Comparison of ENCODE assay signal across 19 cellular contexts in genomic region chr9:13487498-13487897, GRCh38.
DNase-seq lines count a peak whose midpoint lies in the region; ATAC-seq and TF ChIP-seq lines count a peak whose summit lies in the region.
"Had no signal": no experiment of that assay in that cellular context is flagged by ENCODE, and none has a peak within 500 bp of the region (broad histone marks: within the 10 kb centered on the region; RNA-seq: fewer than 3 reads in every experiment).

No MANE protein-coding gene starts in this region.

- H3K4me2 ChIP-seq in SK-N-SH = no peak overlapping the region
- H3K4me2 ChIP-seq in mammary epithelial cell (ENCODE audit: insufficient read depth, low read depth, low read length) = peak overlapping the region; percentile 56
- H3K4me2 ChIP-seq: BLaER1 treated with 17β-estradiol and CSF1 and Interleukin-3, amounts not matched to agents 10 nM and 100 nM; GM23338 had no signal

- H3K4me3 ChIP-seq in SK-N-SH (ENCODE audit: low read depth in 2 of 2, low read length in 1 of 2) (no peak overlapping the region), mammary epithelial cell (replicated peaks in 1 of 3; ENCODE audit: insufficient read depth in 1 of 3, low read depth in 2 of 3, low read length in 3 of 3) (no peak overlapping the region), thyroid gland (replicated peaks in 1 of 3) (no peak overlapping the region), vagina (no peak overlapping the region)
- H3K4me3 ChIP-seq: BLaER1 treated with 17β-estradiol and CSF1 and Interleukin-3, amounts not matched to agents 10 nM and 100 nM; GM23338 had no signal

- H3K27ac Mint-ChIP-seq in T-helper 17 cell = no peak overlapping the region
- H3K27ac Mint-ChIP-seq: CD4-positive, alpha-beta memory T cell; GM23338; H9 had no signal

- no peak overlapping the region for H3K27ac ChIP-seq in SK-N-SH (ENCODE audit: low read depth in 2 of 2, low read length in 1 of 2)
- no peak overlapping the region for H3K27ac ChIP-seq in mammary epithelial cell (ENCODE audit: insufficient read depth, low read depth, low read length)
- peak overlapping the region in 2 of 3 donors; percentile 8 to 29 for H3K27ac ChIP-seq in thyroid gland
- H3K27ac ChIP-seq in vagina = no peak overlapping the region
- H3K27ac ChIP-seq: 22Rv1; BLaER1 treated with 17β-estradiol and CSF1 and Interleukin-3, amounts not matched to agents 10 nM and 100 nM had no signal

- ATAC-seq in SK-N-SH treated with all-trans-retinoic acid at 6 μM for 48 hours (peak; percentile 52), T-helper 17 cell (no peak)
- ATAC-seq: GM23338, HCT116 had no signal

- TF ChIP-seq CTCF in SK-N-SH (IDR thresholded peaks at IDR 0.05) (no peak), mammary epithelial cell (conservative IDR thresholded peaks at IDR 0.05 in 1 of 2, IDR thresholded peaks at IDR 0.05 in 1 of 2; ENCODE audit: extremely low read depth in 1 of 2, insufficient read depth in 1 of 2, low read depth in 1 of 2, low read length in 2 of 2) (no peak), thyroid gland (IDR thresholded peaks at IDR 0.05) (no peak), vagina (IDR thresholded peaks at IDR 0.05) (no peak)

- no peaks in the 10 kb centered on the region for H3K9me3 ChIP-seq in SK-N-SH
- no peaks in the 10 kb centered on the region for H3K9me3 ChIP-seq in mammary epithelial cell (replicated peaks; ENCODE audit: insufficient read depth, low read length)
- no peaks in the 10 kb centered on the region for H3K9me3 ChIP-seq in thyroid gland
- H3K9me3 ChIP-seq in T-helper 17 cell (ENCODE audit: control insufficient read depth, low read length, poor library complexity, severe bottlenecking) = no peaks in the 10 kb centered on the region
- no peaks in the 10 kb centered on the region for H3K9me3 ChIP-seq in vagina
- H3K9me3 ChIP-seq: BE2C; BLaER1 treated with 17β-estradiol and CSF1 and Interleukin-3, amounts not matched to agents 10 nM and 100 nM had no signal

- no peaks in the 10 kb centered on the region for H3F3A ChIP-seq in SK-N-SH (replicated peaks; ENCODE audit: insufficient read depth)

- dilution Hi-C loops in mammary epithelial cell (cut with HindIII; ENCODE audit: low sequenced_read_pairs) = no loop called here

- H2AFZ ChIP-seq in SK-N-SH (ENCODE audit: low read depth) (no peak overlapping the region), mammary epithelial cell (ENCODE audit: low read depth, low read length) (peak overlapping the region; percentile 46)
- H2AFZ ChIP-seq: GM23338 had no signal

- no peak for TF ChIP-seq EP300 in SK-N-SH (IDR thresholded peaks at IDR 0.05; ENCODE audit: borderline replicate concordance in 1 of 2, low read depth in 1 of 2, low read length in 1 of 2)

- CTCF ChIA-PET in SK-N-SH (lab: Yijun Ruan, JAX) = no interaction called here
- CTCF ChIA-PET in mammary epithelial cell (lab: Charles Lee; ENCODE audit: low non-redundant PET) = no interaction called here

- H3K9me2 ChIP-seq in SK-N-SH = no peaks in the 10 kb centered on the region

- DNase-seq in SK-N-SH = no peak
- no peak for DNase-seq in mammary epithelial cell
- DNase-seq in thyroid gland = no peak
- DNase-seq in T-helper 17 cell = no peak
- DNase-seq in vagina (ENCODE audit: extremely low spot score in 2 of 2) = no peak
- DNase-seq: ACHN; AML-193; BE2C; Calu3; CD4-positive, alpha-beta memory T cell; COR-L47; DMS53; GF-D8; H9 had no signal

- H3K27me3 ChIP-seq in SK-N-SH (ENCODE audit: insufficient read depth) (no peaks in the 10 kb centered on the region), mammary epithelial cell (ENCODE audit: insufficient read depth, low read length) (no peaks in the 10 kb centered on the region), thyroid gland (no peaks in the 10 kb centered on the region), vagina (no peaks in the 10 kb centered on the region)
- H3K27me3 ChIP-seq: BE2C; BLaER1 treated with 17β-estradiol and CSF1 and Interleukin-3, amounts not matched to agents 10 nM and 100 nM had no signal

- TF ChIP-seq POLR2A in thyroid gland (IDR thresholded peaks at IDR 0.05) (no peak), vagina (IDR thresholded peaks at IDR 0.05) (no peak)

- in situ Hi-C loops in mammary epithelial cell (cut with MboI; ENCODE audit: low sequenced_read_pairs in 2 of 2) = no loop called here

- BruUV-seq in mammary epithelial cell (replicated peaks; lab: Mats Ljungman, UMichigan) = no TSS peak

- H3K36me3 ChIP-seq in SK-N-SH (replicated peaks in 1 of 2; ENCODE audit: control insufficient read depth in 1 of 2, insufficient read depth in 2 of 2, low read length in 1 of 2) (no peaks in the 10 kb centered on the region), mammary epithelial cell (ENCODE audit: insufficient read depth, low read length) (no peaks in the 10 kb centered on the region), thyroid gland (no peaks in the 10 kb centered on the region), vagina (no peaks in the 10 kb centered on the region)
- H3K36me3 ChIP-seq: BE2C; BLaER1 treated with 17β-estradiol and CSF1 and Interleukin-3, amounts not matched to agents 10 nM and 100 nM had no signal

- TF ChIP-seq RAD21 in SK-N-SH (IDR thresholded peaks at IDR 0.05; ENCODE audit: low read length) = no peak

- POLR2A ChIA-PET in SK-N-SH (lab: Yijun Ruan, JAX) = no interaction called here

- no peaks in the 10 kb centered on the region for H3K79me2 ChIP-seq in SK-N-SH (ENCODE audit: insufficient read depth)
- no peaks in the 10 kb centered on the region for H3K79me2 ChIP-seq in mammary epithelial cell (ENCODE audit: insufficient read depth, low read length)

- H3K4me1 Mint-ChIP-seq in T-helper 17 cell = no peaks in the 10 kb centered on the region
- H3K4me1 Mint-ChIP-seq: CD4-positive, alpha-beta memory T cell had no signal

- intact Hi-C loops in mammary epithelial cell (cut with micrococcal nuclease) (loop anchor here (5.0 kb wide), 1 partner anchor 40 kb away; no protein-coding TSS in a partner anchor), thyroid gland (cut with DNase I) (no loop called here), vagina (cut with DNase I) (loop anchor here (5.0 kb wide), 1 partner anchor 220 kb away; no protein-coding TSS in a partner anchor)

- no peaks in the 10 kb centered on the region for H3K36me3 Mint-ChIP-seq in T-helper 17 cell (ENCODE audit: low read depth)
- H3K36me3 Mint-ChIP-seq: CD4-positive, alpha-beta memory T cell had no signal

- no peaks in the 10 kb centered on the region for H3K4me1 ChIP-seq in SK-N-SH (ENCODE audit: control insufficient read depth in 1 of 2, insufficient read depth in 2 of 2, low read depth in 1 of 2, low read length in 1 of 2)
- H3K4me1 ChIP-seq in mammary epithelial cell (ENCODE audit: insufficient read depth, low read length) = peaks cover 26% of the 10 kb centered on the region
- peaks cover 7% of the 10 kb centered on the region in 2 donors for H3K4me1 ChIP-seq in thyroid gland
- peaks cover 16% of the 10 kb centered on the region for H3K4me1 ChIP-seq in vagina
- H3K4me1 ChIP-seq: BE2C had no signal

- no peak overlapping the region for H3K4me3 Mint-ChIP-seq in T-helper 17 cell
- H3K4me3 Mint-ChIP-seq: CD4-positive, alpha-beta memory T cell; GM23338; H9 had no signal

- H3K9ac ChIP-seq in SK-N-SH (no peak overlapping the region), mammary epithelial cell (ENCODE audit: insufficient read depth, low read length) (no peak overlapping the region)
- H3K9ac ChIP-seq: BLaER1 treated with 17β-estradiol and CSF1 and Interleukin-3, amounts not matched to agents 10 nM and 100 nM had no signal

- H3K27me3 Mint-ChIP-seq in T-helper 17 cell = no peaks in the 10 kb centered on the region
- H3K27me3 Mint-ChIP-seq: CD4-positive, alpha-beta memory T cell had no signal

- no peaks in the 10 kb centered on the region for H4K20me1 ChIP-seq in SK-N-SH (ENCODE audit: insufficient read depth)
- H4K20me1 ChIP-seq in mammary epithelial cell (ENCODE audit: insufficient read depth, low read length) = no peaks in the 10 kb centered on the region
- H4K20me1 ChIP-seq: BLaER1 treated with 17β-estradiol and CSF1 and Interleukin-3, amounts not matched to agents 10 nM and 100 nM had no signal

- WGBS in SK-N-SH (ENCODE audit: low lambda C conversion rate) = 37% methylated on average over 2 of the region's 2 CpGs
- WGBS in mammary epithelial cell (ENCODE audit: low coverage, missing lambda C conversion rate) = 0% methylated on average over 2 of the region's 2 CpGs
- 32 to 35% methylated on average over 2 of the region's 2 CpGs for WGBS in thyroid gland, 2 donors

TF ChIP-seq in SK-N-SH, 30 proteins besides CTCF, POLR2A, EP300 and RAD21:
- TF ChIP-seq USF2 (IDR thresholded peaks at IDR 0.05; ENCODE audit: borderline replicate concordance, low read depth, low read length) = no peak
- TF ChIP-seq FOXJ3 (CRISPR knock-in tag; IDR thresholded peaks at IDR 0.05) = no peak
- TF ChIP-seq SMC3 (IDR thresholded peaks at IDR 0.05; ENCODE audit: low read depth, low read length) = no peak
- no peak for TF ChIP-seq CHD2 (IDR thresholded peaks at IDR 0.05; ENCODE audit: low read length, partially characterized antibody)

Comparison
In these comparisons a context has a peak if more than half of its experiments do, and no peak if none do; other contexts are left out.
1. H3K27ac ChIP-seq: peak in thyroid gland (2 of 3); none in SK-N-SH (0 of 2), mammary epithelial cell (single experiment) and vagina (single experiment).